Comparison of ENCODE assay signal across 6 cellular contexts in genomic region chr2:62001431-62001830, GRCh38.
"Had no signal": no experiment of that assay in that cellular context is flagged by ENCODE, and none has a peak within 500 bp of the region (broad histone marks: within the 10 kb centered on the region; RNA-seq: fewer than 3 reads in every experiment).

No MANE protein-coding gene starts in this region.

- H3K27ac Mint-ChIP-seq: IgD-negative memory B cell had no signal

- H3K4me3 ChIP-seq: K562 had no signal

- H3K27me3 Mint-ChIP-seq: IgD-negative memory B cell had no signal

- ATAC-seq: HepG2, K562 had no signal

- H3K4me3 Mint-ChIP-seq: IgD-negative memory B cell had no signal

- H3K27ac ChIP-seq: HL-60 had no signal

- DNase-seq: KBM-7, KG1 had no signal
